In genomic region chr6:35192301-35192860, GRCh38 we compare ENCODE assay signal across 23 cellular contexts. TPM values are rescaled to one million over a fixed set of nuclear protein-coding genes. Genes with fewer than 3 reads are reported as not detected.
"Had no signal": no experiment of that assay in that cellular context is flagged by ENCODE, and none has a peak within 500 bp of the region (broad histone marks: within the 10 kb centered on the region; RNA-seq: fewer than 3 reads in every experiment).

No MANE protein-coding gene starts in this region.

- H3K36me3 Mint-ChIP-seq: activated CD4-positive, alpha-beta memory T cell treated with anti-CD3 and anti-CD28 coated beads for 36 hours; activated naive CD4-positive, alpha-beta T cell treated with anti-CD3 and anti-CD28 coated beads, Interleukin-2, amount 50 U/mL, for 72 hours; memory B cell had no signal

- H3K27ac Mint-ChIP-seq: activated CD4-positive, alpha-beta memory T cell treated with anti-CD3 and anti-CD28 coated beads for 36 hours; activated naive CD4-positive, alpha-beta T cell treated with anti-CD3 and anti-CD28 coated beads, Interleukin-2, amount 50 U/mL, for 72 hours; activated T-helper 17 cell treated with anti-CD3 and anti-CD28 coated beads, Interleukin-2, amount 50 U/mL, for 72 hours; memory B cell; T-helper 17 cell had no signal

- H3K9me3 ChIP-seq: colonic mucosa had no signal

- H3K9me3 Mint-ChIP-seq: activated CD4-positive, alpha-beta memory T cell treated with anti-CD3 and anti-CD28 coated beads for 36 hours; activated naive CD4-positive, alpha-beta T cell treated with anti-CD3 and anti-CD28 coated beads, Interleukin-2, amount 50 U/mL, for 72 hours; activated T-helper 17 cell treated with anti-CD3 and anti-CD28 coated beads, Interleukin-2, amount 50 U/mL, for 72 hours; memory B cell had no signal

- DNase-seq: activated CD4-positive, alpha-beta memory T cell treated with anti-CD3 and anti-CD28 coated beads for 36 hours; activated CD4-positive, alpha-beta T cell treated with anti-CD3 and anti-CD28 coated beads for 48 hours; activated T-cell treated with anti-CD3 and anti-CD28 coated beads, Interleukin-2, amount 50 U/mL, for 1 hour; aorta; brain microvascular endothelial cell; central memory CD4-positive, alpha-beta T cell; colonic mucosa; dorsolateral prefrontal cortex; heart left ventricle; left colon; posterior cingulate gyrus; small intestine; stimulated activated naive CD4-positive, alpha-beta T cell treated with Interleukin-2 at 50 U/mL for 16 hours; T-helper 17 cell had no signal

- H3K27me3 ChIP-seq: brain microvascular endothelial cell, colonic mucosa, dorsolateral prefrontal cortex, heart left ventricle had no signal

- ATAC-seq: activated naive CD4-positive, alpha-beta T cell treated with anti-CD3 and anti-CD28 coated beads, Interleukin-2, amount 50 U/mL, for 72 hours; activated T-helper 17 cell treated with anti-CD3 and anti-CD28 coated beads, Interleukin-2, amount 50 U/mL, for 72 hours; left colon; sciatic nerve; T-helper 17 cell had no signal

- H3K27ac ChIP-seq: brain microvascular endothelial cell, colonic mucosa, dorsolateral prefrontal cortex, heart left ventricle had no signal

- H3K4me1 Mint-ChIP-seq: activated T-helper 17 cell treated with anti-CD3 and anti-CD28 coated beads, Interleukin-2, amount 50 U/mL, for 72 hours; memory B cell had no signal

- H3K4me3 Mint-ChIP-seq: activated CD4-positive, alpha-beta memory T cell treated with anti-CD3 and anti-CD28 coated beads for 36 hours; activated T-helper 17 cell treated with anti-CD3 and anti-CD28 coated beads, Interleukin-2, amount 50 U/mL, for 72 hours; memory B cell; T-helper 17 cell had no signal

- H3K4me1 ChIP-seq: colonic mucosa had no signal

- H3K36me3 ChIP-seq: brain microvascular endothelial cell, colonic mucosa, heart left ventricle had no signal

- H3K4me3 ChIP-seq: colonic mucosa, dorsolateral prefrontal cortex, heart left ventricle had no signal

RNA-seq across cellular contexts. Expression of gene SCUBE3, which starts 21.4 kb away (rescaled TPM):
- total RNA-seq: mononuclear cell, T-helper 17 cell had no signal

RNA-seq across cellular contexts. Expression of gene TCP11, which starts 51.2 kb away (rescaled TPM):
- total RNA-seq: activated CD4-positive, alpha-beta memory T cell treated with anti-CD3 and anti-CD28 coated beads for 36 hours; activated naive CD4-positive, alpha-beta T cell treated with anti-CD3 and anti-CD28 coated beads, Interleukin-2, amount 50 U/mL, for 72 hours; activated T-helper 17 cell treated with anti-CD3 and anti-CD28 coated beads, Interleukin-2, amount 50 U/mL, for 72 hours; colonic mucosa; heart left ventricle; left colon; mononuclear cell; myocyte; omental fat pad; sciatic nerve; T-helper 17 cell had no signal
- polyA plus RNA-seq: aorta, keratinocyte, neural cell, small intestine had no signal
